In genomic region chr1:24951810-24952412, GRCh38 we compare ENCODE assay signal across 15 cellular contexts. TPM values are rescaled to one million over a fixed set of nuclear protein-coding genes. Genes with fewer than 3 reads are reported as not detected.
A peak's percentile ranks its signal among the peaks of the same experiment; 100 is the strongest.
DNase-seq lines count a peak whose midpoint lies in the region; ATAC-seq lines count a peak whose summit lies in the region.
"Had no signal": no experiment of that assay in that cellular context is flagged by ENCODE, and none has a peak within 500 bp of the region (broad histone marks: within the 10 kb centered on the region; RNA-seq: fewer than 3 reads in every experiment).

No MANE protein-coding gene starts in this region.

- H3K4me3 Mint-ChIP-seq in activated T-cell treated with anti-CD3 and anti-CD28 coated beads, Interleukin-2, amount 50 U/mL, for 24 hours: peak overlapping the region; percentile 55
- H3K4me3 Mint-ChIP-seq in IgD-negative memory B cell: peak overlapping the region in 3 of 4 donors; percentile 13 to 59 (median 25)
- peak overlapping the region; percentile 74 for H3K4me3 Mint-ChIP-seq in activated naive CD8-positive, alpha-beta T cell treated with anti-CD3 and anti-CD28 coated beads, Interleukin-2, amount 10 ng/mL, durations not matched to agents 7 days and 5 days
- no peak overlapping the region for H3K4me3 Mint-ChIP-seq in stimulated activated memory B cell treated with anti-CD40 and anti-IgM and Interleukin-4, amounts not matched to agents 10 μg/mL and 1 μg/mL and 100 μg/mL, for 72 hours

- H3K27ac Mint-ChIP-seq in activated T-cell treated with anti-CD3 and anti-CD28 coated beads, Interleukin-2, amount 50 U/mL, for 24 hours: peak overlapping the region; percentile 87
- H3K27ac Mint-ChIP-seq in IgD-negative memory B cell: peak overlapping the region; percentile 38 to 73 (median 63)
- H3K27ac Mint-ChIP-seq in activated naive CD8-positive, alpha-beta T cell treated with anti-CD3 and anti-CD28 coated beads, Interleukin-2, amount 10 ng/mL, durations not matched to agents 7 days and 5 days: peak overlapping the region; percentile 83
- peak overlapping the region; percentile 92 for H3K27ac Mint-ChIP-seq in stimulated activated memory B cell treated with anti-CD40 and anti-IgM and Interleukin-4, amounts not matched to agents 10 μg/mL and 1 μg/mL and 100 μg/mL, for 72 hours

- H3K36me3 Mint-ChIP-seq in activated T-cell treated with anti-CD3 and anti-CD28 coated beads, Interleukin-2, amount 50 U/mL, for 24 hours (ENCODE audit: low read depth): peaks cover 98% of the 10 kb centered on the region
- H3K36me3 Mint-ChIP-seq in IgD-negative memory B cell: no peaks in the 10 kb centered on the region
- H3K36me3 Mint-ChIP-seq in activated naive CD8-positive, alpha-beta T cell treated with anti-CD3 and anti-CD28 coated beads, Interleukin-2, amount 10 ng/mL, durations not matched to agents 7 days and 5 days: peaks cover 48% of the 10 kb centered on the region
- H3K36me3 Mint-ChIP-seq in stimulated activated memory B cell treated with anti-CD40 and anti-IgM and Interleukin-4, amounts not matched to agents 10 μg/mL and 1 μg/mL and 100 μg/mL, for 72 hours: peaks cover 46% of the 10 kb centered on the region

- POLR2A ChIA-PET in activated naive CD8-positive, alpha-beta T cell treated with anti-CD3 and anti-CD28 coated beads, Interleukin-2, amount 10 ng/mL, durations not matched to agents 7 days and 5 days (lab: Charles Lee): interaction anchor here (0.6 to 6.5 kb wide), 16 partner anchors 8 to 498 kb away, joined by 3 to 83 read pairs (median 4); partner anchors contain the start of gene RUNX3

- H3K9me3 Mint-ChIP-seq in activated T-cell treated with anti-CD3 and anti-CD28 coated beads, Interleukin-2, amount 50 U/mL, for 24 hours: no peaks in the 10 kb centered on the region
- no peaks in the 10 kb centered on the region for H3K9me3 Mint-ChIP-seq in IgD-negative memory B cell
- H3K9me3 Mint-ChIP-seq in activated naive CD8-positive, alpha-beta T cell treated with anti-CD3 and anti-CD28 coated beads, Interleukin-2, amount 10 ng/mL, durations not matched to agents 7 days and 5 days: no peaks in the 10 kb centered on the region
- H3K9me3 Mint-ChIP-seq in stimulated activated memory B cell treated with anti-CD40 and anti-IgM and Interleukin-4, amounts not matched to agents 10 μg/mL and 1 μg/mL and 100 μg/mL, for 72 hours: no peaks in the 10 kb centered on the region

- no peak for DNase-seq in activated T-cell treated with anti-CD3 and anti-CD28 coated beads, Interleukin-2, amount 50 U/mL, for 24 hours
- no peak for DNase-seq in activated T-cell treated with anti-CD3 and anti-CD28 coated beads, Interleukin-2, amount 50 U/mL, for 48 hours
- no peak for DNase-seq in activated naive CD8-positive, alpha-beta T cell treated with anti-CD3 and anti-CD28 coated beads, Interleukin-2, amount 10 ng/mL, durations not matched to agents 7 days and 5 days
- DNase-seq in stimulated activated naive CD4-positive, alpha-beta T cell treated with Interleukin-2 at 50 U/mL for 16 hours (lab: John Stamatoyannopoulos, UW): no peak
- no peak for DNase-seq in globus pallidus (ENCODE audit: low spot score)
- DNase-seq: ACHN; activated CD4-positive, CD25-positive, alpha-beta regulatory T cell; HCEC 1CT; NCI-H1048; NCI-H2107; SHP77 treated with DMSO at 0.1 percent for 48 hours; tibial artery had no signal

- no peaks in the 10 kb centered on the region for H3K27me3 Mint-ChIP-seq in activated T-cell treated with anti-CD3 and anti-CD28 coated beads, Interleukin-2, amount 50 U/mL, for 24 hours
- H3K27me3 Mint-ChIP-seq in IgD-negative memory B cell: no peaks in the 10 kb centered on the region
- H3K27me3 Mint-ChIP-seq in activated naive CD8-positive, alpha-beta T cell treated with anti-CD3 and anti-CD28 coated beads, Interleukin-2, amount 10 ng/mL, durations not matched to agents 7 days and 5 days: no peaks in the 10 kb centered on the region
- H3K27me3 Mint-ChIP-seq in stimulated activated memory B cell treated with anti-CD40 and anti-IgM and Interleukin-4, amounts not matched to agents 10 μg/mL and 1 μg/mL and 100 μg/mL, for 72 hours: no peaks in the 10 kb centered on the region

- H3K4me1 Mint-ChIP-seq in activated T-cell treated with anti-CD3 and anti-CD28 coated beads, Interleukin-2, amount 50 U/mL, for 24 hours (ENCODE audit: low read depth): peaks cover 97% of the 10 kb centered on the region
- peaks cover 36 to 58% (median 53%) of the 10 kb centered on the region in 3 donors for H3K4me1 Mint-ChIP-seq in IgD-negative memory B cell
- peaks cover 81% of the 10 kb centered on the region for H3K4me1 Mint-ChIP-seq in activated naive CD8-positive, alpha-beta T cell treated with anti-CD3 and anti-CD28 coated beads, Interleukin-2, amount 10 ng/mL, durations not matched to agents 7 days and 5 days
- peaks cover 95% of the 10 kb centered on the region for H3K4me1 Mint-ChIP-seq in stimulated activated memory B cell treated with anti-CD40 and anti-IgM and Interleukin-4, amounts not matched to agents 10 μg/mL and 1 μg/mL and 100 μg/mL, for 72 hours

- no peak for ATAC-seq in activated naive CD8-positive, alpha-beta T cell treated with anti-CD3 and anti-CD28 coated beads, Interleukin-2, amount 10 ng/mL, durations not matched to agents 7 days and 5 days (ENCODE audit: low read depth)
- no peak for ATAC-seq in stimulated activated memory B cell treated with anti-CD40 and anti-IgM and Interleukin-4, amounts not matched to agents 10 μg/mL and 1 μg/mL and 100 μg/mL, for 72 hours
- ATAC-seq in HG03342 (IDR thresholded peaks at IDR 0.05; ENCODE audit: unreplicated experiment): no peak

RNA-seq across cellular contexts. Expression of gene RUNX3, which starts 21.8 kb away (rescaled TPM):
- 30.1 TPM for polyA plus RNA-seq in IgD-negative memory B cell
- total RNA-seq in activated naive CD8-positive, alpha-beta T cell treated with anti-CD3 and anti-CD28 coated beads, Interleukin-2, amount 10 ng/mL, durations not matched to agents 7 days and 5 days: 100 to 1,000 TPM; 172 TPM
